12 cellular contexts compared by ENCODE assay signal in the genomic region with DNA sequence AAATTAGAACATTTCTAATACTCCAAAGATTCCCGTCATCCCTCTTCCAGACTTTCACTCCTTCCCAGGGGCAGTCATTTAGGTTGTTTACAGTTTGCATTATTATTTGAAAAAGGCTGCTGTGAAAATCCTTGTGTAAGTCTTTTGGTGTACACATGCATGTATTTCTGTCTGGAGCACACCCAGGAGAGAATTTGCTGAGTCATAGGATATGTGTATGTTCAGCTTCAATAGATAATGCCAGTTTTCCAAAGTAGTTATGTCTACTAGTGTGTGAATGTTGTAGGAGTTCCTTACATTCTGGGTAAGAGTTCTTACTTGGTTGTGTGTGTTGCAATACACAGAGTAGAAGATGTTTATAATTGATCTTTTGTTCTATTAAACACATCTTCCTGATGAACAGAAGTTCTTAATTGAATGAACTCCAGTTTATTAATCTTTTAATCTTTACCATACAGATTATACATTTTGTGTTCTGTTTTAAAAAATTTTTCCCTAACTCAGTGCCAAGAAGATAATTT. TPM values are rescaled to one million over a fixed set of nuclear protein-coding genes. Genes with fewer than 3 reads are reported as not detected.
A peak's percentile ranks its signal among the peaks of the same experiment; 100 is the strongest.
DNase-seq lines count a peak whose midpoint lies in the region; TF ChIP-seq lines count a peak whose summit lies in the region.
"Had no signal": no experiment of that assay in that cellular context is flagged by ENCODE, and none has a peak within 500 bp of the region (broad histone marks: within the 10 kb centered on the region; RNA-seq: fewer than 3 reads in every experiment).

No MANE protein-coding gene starts in this region.

- H3K36me3 Mint-ChIP-seq in osteocyte (ENCODE audit: unreplicated experiment), result peaks cover 15% of the 10 kb centered on the region

- no peak overlapping the region for H3K27ac Mint-ChIP-seq in osteocyte (ENCODE audit: unreplicated experiment)
- H3K27ac Mint-ChIP-seq: memory B cell had no signal

- H3K27me3 ChIP-seq in dorsolateral prefrontal cortex, result no peaks in the 10 kb centered on the region
- H3K27me3 ChIP-seq: tibial nerve had no signal

- TF ChIP-seq CTCF in cardiac fibroblast (IDR thresholded peaks at IDR 0.05; ENCODE audit: low read depth, low read length) (no peak), osteocyte (IDR thresholded peaks at IDR 0.05) (no peak), dorsolateral prefrontal cortex (IDR thresholded peaks at IDR 0.05 in 54 of 56, conservative IDR thresholded peaks at IDR 0.05 in 2 of 56; ENCODE audit: low read depth in 1 of 56, partially characterized antibody in 56 of 56) (no peak)

- no peaks in the 10 kb centered on the region for H3K27me3 Mint-ChIP-seq in osteocyte (ENCODE audit: unreplicated experiment)
- H3K27me3 Mint-ChIP-seq: memory B cell had no signal

- peaks cover 4% of the 10 kb centered on the region for H3K9me3 Mint-ChIP-seq in osteocyte (ENCODE audit: unreplicated experiment)
- H3K9me3 Mint-ChIP-seq: memory B cell had no signal

- H3K4me3 ChIP-seq in cardiac fibroblast (replicated peaks in 1 of 2; ENCODE audit: low read depth in 2 of 2, low read length in 2 of 2) (no peak overlapping the region), dorsolateral prefrontal cortex (no peak overlapping the region)
- H3K4me3 ChIP-seq: tibial nerve had no signal

- H3K4me3 Mint-ChIP-seq in osteocyte (ENCODE audit: unreplicated experiment), result no peak overlapping the region
- H3K4me3 Mint-ChIP-seq: memory B cell had no signal

- H3K4me1 Mint-ChIP-seq in osteocyte (ENCODE audit: unreplicated experiment), result peaks cover 1% of the 10 kb centered on the region
- H3K4me1 Mint-ChIP-seq: memory B cell had no signal

- DNase-seq in EL (peak; percentile 15), M059J (ENCODE audit: low read depth) (peak; percentile 18), cardiac fibroblast (ENCODE audit: low read depth in 2 of 2) (peak; percentile 52 to 74), lung microvascular endothelial cell (ENCODE audit: low read depth in 2 of 2) (peak; percentile 26 to 32), osteocyte (ENCODE audit: extremely low spot score, unreplicated experiment) (no peak), dorsolateral prefrontal cortex (no peak), pons (ENCODE audit: low spot score) (no peak)
- no peak for DNase-seq in stimulated activated CD4-positive, alpha-beta T cell treated with anti-CD3 and anti-CD28 coated beads, Interleukin-4, amount 100 ng/mL, for 4 hours
- DNase-seq: GOT3, NCI-H146 had no signal

- intact Hi-C loops in dorsolateral prefrontal cortex (cut with DNase I), result no loop called here

- H3K27ac ChIP-seq in dorsolateral prefrontal cortex, result no peak overlapping the region
- H3K27ac ChIP-seq: tibial nerve had no signal

RNA-seq across cellular contexts. Expression of a gene that starts 25.3 kb away (rescaled TPM):
- 23.9 and 27.0 TPM in 2 replicates for total RNA-seq in M059J (2014; rRNA removed; shearing (Covaris generic))
- total RNA-seq in lung microvascular endothelial cell, result 2.2 and 3.5 TPM in 2 replicates
- total RNA-seq in osteocyte, result 11.0 and 12.7 TPM in 2 replicates
- total RNA-seq in dorsolateral prefrontal cortex, result 10 to 100 TPM in 111 of 120 experiments, 1 to 10 TPM in 9; 7.7 to 20.4 (median 13.5) TPM

Comparison
In these comparisons a context has a peak if more than half of its experiments do, and no peak if none do; other contexts are left out.
1. DNase-seq: peak in EL (single experiment), M059J (single experiment), cardiac fibroblast (2 of 2) and lung microvascular endothelial cell (2 of 2); none in osteocyte (single experiment), dorsolateral prefrontal cortex (0 of 10), pons (single experiment) and stimulated activated CD4-positive, alpha-beta T cell treated with anti-CD3 and anti-CD28 coated beads, Interleukin-4, amount 100 ng/mL, for 4 hours (0 of 2).